8 cellular contexts compared by ENCODE assay signal in genomic region chr10:92891885-92892705, GRCh38. TPM values are rescaled to one million over a fixed set of nuclear protein-coding genes. Genes with fewer than 3 reads are reported as not detected.
DNase-seq lines count a peak whose midpoint lies in the region; ATAC-seq, FAIRE-seq and TF ChIP-seq lines count a peak whose summit lies in the region.

No MANE protein-coding gene starts in this region.

- peak; percentile 43 for ATAC-seq in left ventricle myocardium superior
- ATAC-seq in Right ventricle myocardium inferior: no peak

- peak; percentile 34 for DNase-seq in left ventricle myocardium superior
- no peak for DNase-seq in Right ventricle myocardium inferior (ENCODE audit: missing footprints)
- peak; percentile 87 for DNase-seq in iris pigment epithelial cell (ENCODE audit: low read depth)
- DNase-seq in D721Med (ENCODE audit: insufficient read length, low spot score): no peak
- no peak for DNase-seq in DMS114 treated with DMSO at 0.1 percent for 48 hours (lab: John Stamatoyannopoulos, UW; ENCODE audit: unreplicated experiment)
- no peak for DNase-seq in NCI-H1436 (lab: John Stamatoyannopoulos, UW)
- no peak for DNase-seq in activated CD4-positive, alpha-beta T cell treated with anti-CD3 and anti-CD28 coated beads for 48 hours

- FAIRE-seq in D721Med (lab: Jason Lieb, UNC): no peak

- TF ChIP-seq CTCF in VCaP (conservative IDR thresholded peaks at IDR 0.05) (no peak), D721Med (IDR thresholded peaks at IDR 0.05; ENCODE audit: insufficient read depth, missing control alignments) (no peak)

- H3K27ac ChIP-seq in VCaP: peak overlapping the region; percentile 53

- intact Hi-C loops in left ventricle myocardium superior (cut with micrococcal nuclease): no loop called here
- intact Hi-C loops in Right ventricle myocardium inferior (cut with DNase I): no loop called here

RNA-seq across cellular contexts. Expression of gene EXOC6, which starts 43.8 kb away (rescaled TPM):
- total RNA-seq in left ventricle myocardium superior: 9.2 TPM
- 10.1 TPM for total RNA-seq in Right ventricle myocardium inferior

Comparison
In these comparisons a context has a peak if more than half of its experiments do, and no peak if none do; other contexts are left out.
1. DNase-seq: peak in left ventricle myocardium superior (single experiment) and iris pigment epithelial cell (single experiment); none in Right ventricle myocardium inferior (single experiment), D721Med (single experiment), DMS114 treated with DMSO at 0.1 percent for 48 hours (single experiment), NCI-H1436 (single experiment) and activated CD4-positive, alpha-beta T cell treated with anti-CD3 and anti-CD28 coated beads for 48 hours (single experiment).